Comparison of ENCODE assay signal across 21 cellular contexts in genomic region chr5:116859666-116860320, GRCh38.
DNase-seq lines count a peak whose midpoint lies in the region; TF ChIP-seq lines count a peak whose summit lies in the region.
"Had no signal": no experiment of that assay in that cellular context is flagged by ENCODE, and none has a peak within 500 bp of the region (broad histone marks: within the 10 kb centered on the region; RNA-seq: fewer than 3 reads in every experiment).

No MANE protein-coding gene starts in this region.

- DNase-seq in adipocyte (ENCODE audit: low read depth) (peak; percentile 2), choroid plexus epithelial cell (ENCODE audit: low read depth) (peak; percentile 27), iris pigment epithelial cell (ENCODE audit: low read depth) (peak; percentile 4), skeletal muscle cell (ENCODE audit: low read depth) (peak; percentile 20), SW480 (ENCODE audit: low spot score) (no peak), suprapubic skin (ENCODE audit: low spot score in 2 of 2) (no peak), superior temporal gyrus (ENCODE audit: extremely low spot score) (no peak)
- DNase-seq: CD4-positive, CD25-positive, alpha-beta regulatory T cell; COR-L47; DMS79 treated with DMSO at 0.1 percent for 48 hours; HCEC 1CT; KG1; NCI-H1105; NCI-H1694; NCI-H2081; NCI-H2171; NCI-H345; NCI-H524; NCI-H774; NK-92 treated with Interleukin-12 subunit alpha and Interleukin-12 subunit beta, amount 100 ng/mL, for 24 hours; Peyer's patch had no signal

- H3K4me3 ChIP-seq in adipocyte (ENCODE audit: low read length) (no peak overlapping the region), choroid plexus epithelial cell (ENCODE audit: low read depth, low read length) (no peak overlapping the region), skeletal muscle cell (ENCODE audit: low read depth, low read length) (no peak overlapping the region), suprapubic skin (no peak overlapping the region)
- H3K4me3 ChIP-seq: Peyer's patch had no signal

- TF ChIP-seq CTCF in choroid plexus epithelial cell (conservative IDR thresholded peaks at IDR 0.05; ENCODE audit: low read depth, low read length) (no peak), suprapubic skin (IDR thresholded peaks at IDR 0.05) (no peak)

- H3K4me1 ChIP-seq in adipocyte (ENCODE audit: control insufficient read depth, insufficient read depth, low read length) (no peaks in the 10 kb centered on the region), suprapubic skin (no peaks in the 10 kb centered on the region)
- H3K4me1 ChIP-seq: Peyer's patch had no signal

- no peaks in the 10 kb centered on the region for H3K27me3 ChIP-seq in adipocyte (replicated peaks; ENCODE audit: control insufficient read depth, insufficient read depth, low read length)
- no peaks in the 10 kb centered on the region for H3K27me3 ChIP-seq in suprapubic skin
- H3K27me3 ChIP-seq: Peyer's patch had no signal

- no peak for TF ChIP-seq POLR2A in suprapubic skin (IDR thresholded peaks at IDR 0.05)

- WGBS in suprapubic skin, result 83% methylated on average over 4 of the region's 4 CpGs

- no peaks in the 10 kb centered on the region for H3K36me3 ChIP-seq in adipocyte (ENCODE audit: control insufficient read depth, insufficient read depth, low read length, severe bottlenecking)
- H3K36me3 ChIP-seq in suprapubic skin, result no peaks in the 10 kb centered on the region
- H3K36me3 ChIP-seq: Peyer's patch had no signal

- no peaks in the 10 kb centered on the region for H3K9me3 ChIP-seq in adipocyte (ENCODE audit: control insufficient read depth, low read length)
- no peaks in the 10 kb centered on the region for H3K9me3 ChIP-seq in suprapubic skin
- H3K9me3 ChIP-seq: Peyer's patch had no signal

- no peak overlapping the region for H3K27ac ChIP-seq in suprapubic skin
- H3K27ac ChIP-seq: Peyer's patch had no signal

- TF ChIP-seq EP300 in suprapubic skin (IDR thresholded peaks at IDR 0.05), result no peak

- no peak overlapping the region for H3K9ac ChIP-seq in adipocyte (ENCODE audit: low read length)

Comparison
In these comparisons a context has a peak if more than half of its experiments do, and no peak if none do; other contexts are left out.
1. DNase-seq: peak in adipocyte (single experiment), choroid plexus epithelial cell (single experiment), iris pigment epithelial cell (single experiment) and skeletal muscle cell (single experiment); none in SW480 (single experiment), suprapubic skin (0 of 2) and superior temporal gyrus (single experiment).